28 cellular contexts compared by ENCODE assay signal in the genomic region with DNA sequence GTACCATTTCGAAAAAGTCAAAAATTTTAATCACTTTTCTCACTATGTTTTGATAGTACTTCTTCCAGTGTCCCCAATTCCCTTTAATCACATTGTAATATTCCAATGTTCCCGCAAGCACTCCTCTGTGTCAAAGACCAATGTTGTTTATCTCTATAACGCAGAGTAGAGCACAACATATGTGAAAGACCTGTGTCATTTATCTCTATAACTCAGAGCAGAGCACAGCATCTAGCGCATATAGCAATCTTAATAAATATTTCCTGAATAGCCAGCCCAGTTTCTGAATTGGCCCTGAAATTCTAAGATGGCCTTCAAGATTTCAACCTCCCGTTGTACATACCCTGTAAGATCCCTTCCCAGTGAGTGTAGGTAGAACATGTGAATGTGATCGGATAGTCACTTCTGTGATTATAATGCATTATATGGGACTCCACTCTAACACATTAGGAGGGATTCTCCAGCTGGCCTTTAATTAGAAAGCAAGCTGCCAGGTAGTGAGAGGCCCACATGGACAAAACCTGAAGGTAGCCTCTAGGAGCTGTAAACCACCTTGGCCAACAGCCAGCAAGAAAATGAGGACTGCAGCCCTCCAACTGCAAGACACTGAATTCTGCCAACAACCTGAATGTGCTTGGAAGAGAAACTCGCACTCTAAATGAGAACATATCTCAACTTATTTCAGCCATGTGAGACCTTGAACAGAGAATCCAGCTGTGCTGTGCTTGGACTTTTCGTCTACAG.
"Had no signal": no experiment of that assay in that cellular context is flagged by ENCODE, and none has a peak within 500 bp of the region (broad histone marks: within the 10 kb centered on the region; RNA-seq: fewer than 3 reads in every experiment).

No MANE protein-coding gene starts in this region.

- DNase-seq: colonic mucosa; cortex of kidney; effector CD8-positive, alpha-beta T cell; effector memory CD8-positive, alpha-beta T cell; endodermal cell; erythroblast; esophagus squamous epithelium; foreskin fibroblast; foreskin melanocyte; gastrocnemius medialis; glutamatergic neuron; head of caudate nucleus; heart right ventricle; hippocampal formation; left cardiac atrium; left lung; left ventricle myocardium superior; lower lobe of right lung; mesenchymal stem cell; mucosa of descending colon; naive thymus-derived CD4-positive, alpha-beta T cell had no signal

- H3K27me3 ChIP-seq: colonic mucosa, esophagus squamous epithelium, gastrocnemius medialis, heart right ventricle, left lung had no signal

- ATAC-seq: effector memory CD8-positive, alpha-beta T cell; esophagus mucosa; gastrocnemius medialis; heart right ventricle; left cardiac atrium; left lung; left ventricle myocardium superior; lower lobe of right lung; mucosa of descending colon; naive thymus-derived CD4-positive, alpha-beta T cell had no signal

- H3K36me3 Mint-ChIP-seq: mesothelial cell of epicardium; naive thymus-derived CD4-positive, alpha-beta T cell had no signal

- H3K27ac Mint-ChIP-seq: dendritic cell treated with granulocyte-macrophage colony-stimulating factor and Interleukin-4, amounts not matched to agents 40 ng/mL and 50 ng/mL, for 4 days; effector memory CD8-positive, alpha-beta T cell; endodermal cell; mesothelial cell of epicardium; naive thymus-derived CD4-positive, alpha-beta T cell had no signal

- H3K9me3 Mint-ChIP-seq: dendritic cell treated with granulocyte-macrophage colony-stimulating factor and Interleukin-4, amounts not matched to agents 40 ng/mL and 50 ng/mL, for 4 days; effector memory CD8-positive, alpha-beta T cell; endodermal cell; mesothelial cell of epicardium had no signal

- H3K27ac ChIP-seq: colonic mucosa, epithelial cell of prostate, esophagus squamous epithelium, gastrocnemius medialis, heart right ventricle, left lung, lower lobe of right lung had no signal

- H3K9me3 ChIP-seq: colonic mucosa, esophagus squamous epithelium, gastrocnemius medialis, heart right ventricle, left lung, lower lobe of right lung, mucosa of descending colon had no signal

- FAIRE-seq: endometrium, islet of Langerhans, keratinocyte had no signal

- H3K36me3 ChIP-seq: colonic mucosa, esophagus squamous epithelium, gastrocnemius medialis, heart right ventricle, left lung, lower lobe of right lung had no signal

- H3K27me3 Mint-ChIP-seq: dendritic cell treated with granulocyte-macrophage colony-stimulating factor and Interleukin-4, amounts not matched to agents 40 ng/mL and 50 ng/mL, for 4 days; effector memory CD8-positive, alpha-beta T cell; naive thymus-derived CD4-positive, alpha-beta T cell had no signal

- H3K4me3 ChIP-seq: colonic mucosa, esophagus squamous epithelium, gastrocnemius medialis, heart right ventricle, left lung, lower lobe of right lung, mucosa of descending colon had no signal

- H3K4me3 Mint-ChIP-seq: dendritic cell treated with granulocyte-macrophage colony-stimulating factor and Interleukin-4, amounts not matched to agents 40 ng/mL and 50 ng/mL, for 4 days; effector memory CD8-positive, alpha-beta T cell; endodermal cell; mesothelial cell of epicardium; naive thymus-derived CD4-positive, alpha-beta T cell had no signal

- H3K4me1 ChIP-seq: colonic mucosa, esophagus squamous epithelium, gastrocnemius medialis, heart right ventricle, left lung, lower lobe of right lung had no signal

- H3K4me1 Mint-ChIP-seq: endodermal cell; naive thymus-derived CD4-positive, alpha-beta T cell had no signal
